In the genomic region with DNA sequence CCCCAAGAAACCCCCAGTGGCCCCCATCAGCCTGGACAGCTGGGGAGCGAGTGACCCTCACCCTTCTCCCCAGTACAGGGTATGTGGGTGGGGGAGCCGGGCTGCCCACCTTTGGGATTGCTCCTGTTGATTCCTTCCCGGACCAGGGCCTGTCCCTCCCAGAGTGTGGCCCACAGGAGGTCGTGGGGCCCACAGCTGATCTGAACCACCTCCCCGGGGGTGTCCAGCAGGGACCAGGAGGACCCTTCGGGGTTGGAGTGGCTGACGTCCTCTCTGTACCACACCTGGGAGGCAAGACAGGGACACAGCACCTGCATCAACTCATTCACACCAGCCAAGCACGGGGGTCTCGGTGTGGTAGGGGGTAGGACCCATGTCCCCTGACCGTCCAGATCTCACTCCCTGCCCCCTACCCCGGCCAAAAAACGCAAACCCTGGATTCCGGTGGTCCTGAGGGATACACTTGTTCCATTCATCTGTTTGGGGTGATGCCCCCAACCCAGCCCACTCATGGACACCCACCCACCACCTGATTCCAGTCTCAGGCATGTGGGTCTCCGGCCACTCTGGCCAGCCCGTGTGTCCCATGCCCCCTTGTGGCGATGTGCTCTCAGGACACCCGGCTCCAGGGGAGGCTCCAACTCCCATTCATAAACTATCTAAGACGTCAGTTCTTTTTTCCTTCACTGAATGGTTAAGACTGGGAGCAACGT, we compare ENCODE assay signal across 8 cellular contexts. TPM values are rescaled to one million over a fixed set of nuclear protein-coding genes. Genes with fewer than 3 reads are reported as not detected.
DNase-seq lines count a peak whose midpoint lies in the region; ATAC-seq and TF ChIP-seq lines count a peak whose summit lies in the region.

No MANE protein-coding gene starts in this region.

- no peaks in the 10 kb centered on the region for H3K9me3 ChIP-seq in psoas muscle
- no peaks in the 10 kb centered on the region for H3K9me3 ChIP-seq in effector memory CD4-positive, alpha-beta T cell (ENCODE audit: control insufficient read depth, low read length)

- H3K36me3 ChIP-seq in psoas muscle (ENCODE audit: insufficient read depth in 1 of 2, low read depth in 1 of 2) = peaks cover 0 to 74% of the 10 kb centered on the region in 2 donors
- H3K36me3 ChIP-seq in effector memory CD4-positive, alpha-beta T cell (ENCODE audit: control insufficient read depth, insufficient read depth, low read length) = peaks cover 72% of the 10 kb centered on the region

- ATAC-seq in psoas muscle = peak; percentile 63 to 83 (median 69)

- intact Hi-C loops in psoas muscle (cut with DNase I) = loop anchor here (5.0 to 10.0 kb wide), 3 partner anchors 134 to 216 kb away; a partner anchor contains a TSS

- no peak overlapping the region for H3K27ac ChIP-seq in psoas muscle
- no peak overlapping the region for H3K27ac ChIP-seq in effector memory CD4-positive, alpha-beta T cell (ENCODE audit: insufficient read depth, low read length, poor library complexity, severe bottlenecking)

- no peaks in the 10 kb centered on the region for H3K4me1 ChIP-seq in psoas muscle
- no peaks in the 10 kb centered on the region for H3K4me1 ChIP-seq in effector memory CD4-positive, alpha-beta T cell (ENCODE audit: control insufficient read depth, insufficient read depth, low read length, poor library complexity, severe bottlenecking)

- H3K4me3 ChIP-seq in WI38 (ENCODE audit: low read depth, low read length) (no peak overlapping the region), psoas muscle (no peak overlapping the region)
- H3K4me3 ChIP-seq in effector memory CD4-positive, alpha-beta T cell (ENCODE audit: insufficient read depth, low read depth, low read length, poor library complexity, severe bottlenecking) = no peak overlapping the region

- DNase-seq in stimulated activated CD4-positive, alpha-beta T cell treated with anti-CD3 and anti-CD28 coated beads, Interleukin-12 subunit alpha, Interleukin-12 subunit beta, amount 100 ng/mL, for 4 hours = peak; percentile 25
- no peak for DNase-seq in stimulated activated CD4-positive, alpha-beta T cell treated with anti-CD3 and anti-CD28 coated beads, Interleukin-4, amount 100 ng/mL, for 4 hours
- DNase-seq in HPDE6-E6E7 (ENCODE audit: extremely low spot score) (peak; percentile 69), foreskin melanocyte (peak; percentile 11), psoas muscle (peak in 1 of 2 donors; percentile 73), mucosa of gallbladder (ENCODE audit: low spot score) (no peak)
- no peak for DNase-seq in effector memory CD4-positive, alpha-beta T cell

- peak; percentile 80 for TF ChIP-seq CTCF in WI38 (IDR thresholded peaks at IDR 0.05; ENCODE audit: low read depth, low read length)
- peak; percentile 67 for TF ChIP-seq CTCF in psoas muscle (IDR thresholded peaks at IDR 0.05)

- H3K27me3 ChIP-seq in psoas muscle (ENCODE audit: insufficient read depth in 3 of 3, low read length in 2 of 3) = no peaks in the 10 kb centered on the region
- no peaks in the 10 kb centered on the region for H3K27me3 ChIP-seq in effector memory CD4-positive, alpha-beta T cell (replicated peaks; ENCODE audit: control insufficient read depth, insufficient read depth, low read length, poor library complexity, severe bottlenecking)

- WGBS in psoas muscle, 3 donors = 71 to 73% (median 73%) methylated on average over 19 of the region's 19 CpGs

RNA-seq across cellular contexts. Expression of a gene that starts 10.9 kb away (rescaled TPM):
- total RNA-seq in psoas muscle (10 to 100 TPM in 3 of 4 donors, 1 to 10 TPM in 1; 10.0 to 23.0 (median 18.6) TPM), mucosa of gallbladder (42.3 TPM)
- 10 to 100 TPM in 2 of 3 donors, 1 to 10 TPM in 1; 7.0 to 14.5 (median 14.0) TPM for polyA plus RNA-seq in psoas muscle

RNA-seq across cellular contexts. Expression of a gene that starts 29.9 kb away (rescaled TPM):
- not detected for total RNA-seq in psoas muscle
- polyA plus RNA-seq in psoas muscle = not detected
- total RNA-seq in mucosa of gallbladder = 3.3 TPM

RNA-seq across cellular contexts. Expression of a gene that starts 40.4 kb away (rescaled TPM):
- total RNA-seq in psoas muscle (100 to 1,000 TPM; 231 to 529 (median 366) TPM), mucosa of gallbladder (198 TPM)
- polyA plus RNA-seq in psoas muscle = 100 to 1,000 TPM; 301 to 509 (median 443) TPM

Comparison
In these comparisons a context has a peak if more than half of its experiments do, and no peak if none do; other contexts are left out.
1. DNase-seq: peak in stimulated activated CD4-positive, alpha-beta T cell treated with anti-CD3 and anti-CD28 coated beads, Interleukin-12 subunit alpha, Interleukin-12 subunit beta, amount 100 ng/mL, for 4 hours (single experiment), HPDE6-E6E7 (single experiment) and foreskin melanocyte (single experiment); none in stimulated activated CD4-positive, alpha-beta T cell treated with anti-CD3 and anti-CD28 coated beads, Interleukin-4, amount 100 ng/mL, for 4 hours (0 of 2), effector memory CD4-positive, alpha-beta T cell (0 of 3) and mucosa of gallbladder (single experiment).